ENCODE assay signal across 9 cellular contexts in genomic region chrX:111100191-111100590, GRCh38. TPM values are rescaled to one million over a fixed set of nuclear protein-coding genes. Genes with fewer than 3 reads are reported as not detected.
DNase-seq lines count a peak whose midpoint lies in the region; ATAC-seq and TF ChIP-seq lines count a peak whose summit lies in the region.
"Had no signal": no experiment of that assay in that cellular context is flagged by ENCODE, and none has a peak within 500 bp of the region (broad histone marks: within the 10 kb centered on the region; RNA-seq: fewer than 3 reads in every experiment).

No MANE protein-coding gene starts in this region.

- H3K36me3 ChIP-seq in ascending aorta (no peaks in the 10 kb centered on the region), kidney epithelial cell (ENCODE audit: control insufficient read depth, insufficient read depth, low read length) (no peaks in the 10 kb centered on the region)
- H3K36me3 ChIP-seq: SJSA1 had no signal

- DNase-seq in CD14-positive monocyte (ENCODE audit: low spot score) (no peak), GM13977 (ENCODE audit: low spot score) (peak; percentile 75), NCI-H2171 (lab: John Stamatoyannopoulos, UW) (peak; percentile 1), ascending aorta (ENCODE audit: low spot score in 2 of 2) (no peak), kidney epithelial cell (ENCODE audit: low read depth) (no peak), NK-92 (lab: John Stamatoyannopoulos, UW; ENCODE audit: unreplicated experiment) (no peak)

- no peak overlapping the region for H3K4me3 Mint-ChIP-seq in CD14-positive monocyte

- H3K36me3 Mint-ChIP-seq in CD14-positive monocyte = no peaks in the 10 kb centered on the region

- in situ Hi-C loops in GM13977 (cut with MboI; ENCODE audit: low pct_unique_long_range_greater_than_20kb, low sequenced_read_pairs, unreplicated experiment) = no loop called here

- no peaks in the 10 kb centered on the region for H3K9me3 ChIP-seq in ascending aorta
- H3K9me3 ChIP-seq: SJSA1 had no signal

- H3K27ac Mint-ChIP-seq in CD14-positive monocyte = no peak overlapping the region

- intact Hi-C loops in CD14-positive monocyte (cut with micrococcal nuclease) (no loop called here), ascending aorta (cut with DNase I) (loop anchor here (5.0 kb wide), 1 partner anchor 108 kb away; no protein-coding TSS in a partner anchor)

- TF ChIP-seq CTCF in CD14-positive monocyte (IDR thresholded peaks at IDR 0.05) (peak; percentile 48), GM13977 (IDR thresholded peaks at IDR 0.05; ENCODE audit: extremely low read depth, insufficient read depth, missing control alignments) (peak; percentile 63), ascending aorta (IDR thresholded peaks at IDR 0.05) (peak in 2 of 3 experiments; percentile 32 to 48), kidney epithelial cell (IDR thresholded peaks at IDR 0.05; ENCODE audit: insufficient read depth, low read length, poor library complexity, severe bottlenecking) (peak; percentile 45)

- H3K9me3 Mint-ChIP-seq in CD14-positive monocyte = peaks cover 0 to 4% (median 0%) of the 10 kb centered on the region in 7 donors

- H3K27me3 Mint-ChIP-seq in CD14-positive monocyte (ENCODE audit: low read depth in 3 of 3) = peaks cover 25 to 41% (median 39%) of the 10 kb centered on the region in 3 donors

- H3K27me3 ChIP-seq in ascending aorta (no peaks in the 10 kb centered on the region), kidney epithelial cell (ENCODE audit: control insufficient read depth, insufficient read depth, low read length) (no peaks in the 10 kb centered on the region)
- H3K27me3 ChIP-seq: SJSA1 had no signal

- H3K4me1 ChIP-seq in ascending aorta = no peaks in the 10 kb centered on the region
- H3K4me1 ChIP-seq: SJSA1 had no signal

- peaks cover 11% of the 10 kb centered on the region for H3K4me1 Mint-ChIP-seq in CD14-positive monocyte

- H3K27ac ChIP-seq in ascending aorta = no peak overlapping the region
- H3K27ac ChIP-seq: SJSA1 had no signal

- ATAC-seq in HG02938 (IDR thresholded peaks at IDR 0.05; ENCODE audit: unreplicated experiment) (peak; percentile 51), GM19035 (IDR thresholded peaks at IDR 0.05; ENCODE audit: unreplicated experiment) (no peak)

- H3K4me3 ChIP-seq in ascending aorta (no peak overlapping the region), kidney epithelial cell (ENCODE audit: low read depth, low read length) (no peak overlapping the region)
- H3K4me3 ChIP-seq: SJSA1 had no signal

RNA-seq across cellular contexts. Expression of gene PAK3, which starts 4.2 kb away (rescaled TPM):
- polyA plus RNA-seq in CD14-positive monocyte = not detected
- total RNA-seq in ascending aorta (0.64 TPM), kidney epithelial cell (2.3 and 3.0 TPM in 2 replicates)

Comparison
In these comparisons a context has a peak if more than half of its experiments do, and no peak if none do; other contexts are left out.
1. DNase-seq: peak in GM13977 (single experiment) and NCI-H2171 (single experiment); none in CD14-positive monocyte (single experiment), ascending aorta (0 of 2), kidney epithelial cell (single experiment) and NK-92 (single experiment).
2. Peak in every context shown above with its lines, with median percentiles within 50 percentile points of each other: CTCF ChIP-seq.